ENCODE assay signal across 1 cellular context in the genomic region with DNA sequence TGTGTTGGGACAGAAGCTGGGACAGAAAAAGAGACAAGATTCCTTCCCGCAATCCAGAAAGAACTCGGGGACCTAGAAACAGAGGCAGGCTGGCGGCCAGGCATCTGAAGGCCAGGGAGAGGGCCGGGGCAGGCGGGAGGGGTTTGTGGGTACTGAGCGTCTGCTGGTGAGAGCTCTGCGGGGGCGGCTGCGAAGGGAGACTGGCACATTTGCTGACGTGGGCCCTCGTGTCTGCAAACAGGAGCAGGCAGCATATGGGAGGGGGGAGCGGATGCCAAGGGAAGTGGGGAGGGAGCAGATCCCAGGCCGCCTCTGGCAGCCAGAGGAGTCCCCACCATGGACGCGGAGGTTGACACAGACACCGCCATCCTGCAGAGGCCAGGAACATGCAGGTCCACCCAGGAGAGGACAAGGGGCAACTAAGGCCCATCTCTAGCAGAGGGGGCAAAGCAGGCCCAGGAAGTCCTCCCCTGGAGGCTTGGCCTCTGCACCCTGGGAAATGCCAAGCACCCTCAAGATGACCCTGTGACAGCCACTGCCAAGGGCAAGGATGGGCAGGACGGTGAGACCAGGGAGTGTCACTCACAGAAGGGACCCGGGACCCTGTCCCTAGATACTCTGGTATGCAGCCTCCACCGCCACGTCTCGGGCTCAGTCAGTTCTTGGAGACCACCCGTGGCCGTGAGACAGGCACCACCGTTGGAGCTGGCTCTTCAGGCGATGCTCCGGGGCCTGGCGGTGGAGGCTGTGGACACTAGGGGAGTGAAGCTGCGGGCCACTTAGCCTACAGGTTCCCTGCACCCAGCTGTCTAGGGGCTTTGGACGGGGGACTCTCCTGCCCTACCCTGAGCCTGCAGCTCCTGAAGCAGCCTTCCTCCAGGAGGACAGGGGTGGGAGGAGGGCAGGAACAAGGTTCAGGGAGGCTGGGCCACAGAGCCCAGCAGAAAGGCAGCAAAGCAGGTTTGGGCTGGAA.
TF ChIP-seq lines count a peak whose summit lies in the region.

No MANE protein-coding gene starts in this region.

TF ChIP-seq in HepG2, 621 proteins besides CTCF, POLR2A, EP300 and RAD21:
- TF ChIP-seq SRF (IDR thresholded peaks at IDR 0.05; ENCODE audit: low read depth, low read length) (no peak), ATF1 (CRISPR knock-in tag; IDR thresholded peaks at IDR 0.05) (no peak), ZNF839 (CRISPR knock-in tag; IDR thresholded peaks at IDR 0.05; ENCODE audit: borderline replicate concordance) (no peak), ZNF276 (CRISPR knock-in tag; IDR thresholded peaks at IDR 0.05; ENCODE audit: low read depth) (no peak), ZNF629 (CRISPR knock-in tag; conservative IDR thresholded peaks at IDR 0.05) (no peak)
- TF ChIP-seq, protein P1, sequence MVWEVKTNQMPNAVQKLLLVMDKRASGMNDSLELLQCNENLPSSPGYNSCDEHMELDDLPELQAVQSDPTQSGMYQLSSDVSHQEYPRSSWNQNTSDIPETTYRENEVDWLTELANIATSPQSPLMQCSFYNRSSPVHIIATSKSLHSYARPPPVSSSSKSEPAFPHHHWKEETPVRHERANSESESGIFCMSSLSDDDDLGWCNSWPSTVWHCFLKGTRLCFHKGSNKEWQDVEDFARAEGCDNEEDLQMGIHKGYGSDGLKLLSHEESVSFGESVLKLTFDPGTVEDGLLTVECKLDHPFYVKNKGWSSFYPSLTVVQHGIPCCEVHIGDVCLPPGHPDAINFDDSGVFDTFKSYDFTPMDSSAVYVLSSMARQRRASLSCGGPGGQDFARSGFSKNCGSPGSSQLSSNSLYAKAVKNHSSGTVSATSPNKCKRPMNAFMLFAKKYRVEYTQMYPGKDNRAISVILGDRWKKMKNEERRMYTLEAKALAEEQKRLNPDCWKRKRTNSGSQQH (CRISPR knock-in tag; IDR thresholded peaks at IDR 0.05; ENCODE audit: low read depth) = no peak
- TF ChIP-seq, protein P2, sequence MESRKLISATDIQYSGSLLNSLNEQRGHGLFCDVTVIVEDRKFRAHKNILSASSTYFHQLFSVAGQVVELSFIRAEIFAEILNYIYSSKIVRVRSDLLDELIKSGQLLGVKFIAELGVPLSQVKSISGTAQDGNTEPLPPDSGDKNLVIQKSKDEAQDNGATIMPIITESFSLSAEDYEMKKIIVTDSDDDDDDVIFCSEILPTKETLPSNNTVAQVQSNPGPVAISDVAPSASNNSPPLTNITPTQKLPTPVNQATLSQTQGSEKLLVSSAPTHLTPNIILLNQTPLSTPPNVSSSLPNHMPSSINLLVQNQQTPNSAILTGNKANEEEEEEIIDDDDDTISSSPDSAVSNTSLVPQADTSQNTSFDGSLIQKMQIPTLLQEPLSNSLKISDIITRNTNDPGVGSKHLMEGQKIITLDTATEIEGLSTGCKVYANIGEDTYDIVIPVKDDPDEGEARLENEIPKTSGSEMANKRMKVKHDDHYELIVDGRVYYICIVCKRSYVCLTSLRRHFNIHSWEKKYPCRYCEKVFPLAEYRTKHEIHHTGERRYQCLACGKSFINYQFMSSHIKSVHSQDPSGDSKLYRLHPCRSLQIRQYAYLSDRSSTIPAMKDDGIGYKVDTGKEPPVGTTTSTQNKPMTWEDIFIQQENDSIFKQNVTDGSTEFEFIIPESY (CRISPR knock-in tag; IDR thresholded peaks at IDR 0.05) = peak; percentile 80
